9 cellular contexts compared by ENCODE assay signal in genomic region chr6:52575490-52575868, GRCh38. TPM values are rescaled to one million over a fixed set of nuclear protein-coding genes. Genes with fewer than 3 reads are reported as not detected.
A peak's percentile ranks its signal among the peaks of the same experiment; 100 is the strongest.
DNase-seq lines count a peak whose midpoint lies in the region; ATAC-seq and TF ChIP-seq lines count a peak whose summit lies in the region.
"Had no signal": no experiment of that assay in that cellular context is flagged by ENCODE, and none has a peak within 500 bp of the region (broad histone marks: within the 10 kb centered on the region; RNA-seq: fewer than 3 reads in every experiment).

No MANE protein-coding gene starts in this region.

- H3K27ac ChIP-seq in PC-3 (ENCODE audit: low read length) (no peak overlapping the region), esophagus (ENCODE audit: low read depth in 2 of 2, low read length in 1 of 2) (peak overlapping the region; percentile 65 to 76), psoas muscle (peak overlapping the region; percentile 98)

- intact Hi-C loops in PC-3 (cut with micrococcal nuclease), result no loop called here
- intact Hi-C loops in psoas muscle (cut with DNase I), result loop anchor here (5.0 to 10.0 kb wide), 4 partner anchors 58 to 291 kb away; partner anchors contain the start of genes EFHC1 (in 1 of the 2) and MCM3 (in 1 of the 2)

- POLR2A ChIA-PET in PC-3 (lab: Charles Lee; ENCODE audit: unreplicated experiment), result interaction anchor here (0.6 kb wide), 2 partner anchors 71 to 924 kb away, joined by 3 read pairs; no protein-coding TSS in a partner anchor

- WGBS in esophagus, 2 donors, result 68 to 80% methylated on average over 10 of the region's 10 CpGs
- 49 to 62% (median 53%) methylated on average over 10 of the region's 10 CpGs for WGBS in psoas muscle, 3 donors

- peaks cover 61% of the 10 kb centered on the region for H3K79me2 ChIP-seq in PC-3 (ENCODE audit: low read length)

- H3F3A ChIP-seq in PC-3 (ENCODE audit: low read length, unreplicated experiment), result no peaks in the 10 kb centered on the region

- no peaks in the 10 kb centered on the region for H3K9me3 ChIP-seq in PC-3 (ENCODE audit: low read length)
- H3K9me3 ChIP-seq in esophagus (ENCODE audit: control insufficient read depth in 2 of 2, insufficient read depth in 1 of 2, low read depth in 1 of 2, low read length in 1 of 2), result no peaks in the 10 kb centered on the region
- H3K9me3 ChIP-seq in psoas muscle, result no peaks in the 10 kb centered on the region

- H3K4me1 ChIP-seq in PC-3 (ENCODE audit: insufficient read depth, low read length) (peaks cover 33% of the 10 kb centered on the region), esophagus (ENCODE audit: control insufficient read depth in 2 of 2, insufficient read depth in 2 of 2, low read length in 1 of 2) (peaks cover 0 to 4% of the 10 kb centered on the region in 2 donors), psoas muscle (peaks cover 19% of the 10 kb centered on the region)

- ATAC-seq in PC-3 (no peak), psoas muscle (no peak), HG02885 (IDR thresholded peaks at IDR 0.05; ENCODE audit: poor library complexity, unreplicated experiment) (no peak), GM18520 (IDR thresholded peaks at IDR 0.05; ENCODE audit: unreplicated experiment) (no peak)

- TSS peak; percentile 25 for BruUV-seq in PC-3 (replicated peaks; lab: Mats Ljungman, UMichigan)

- no peak for TF ChIP-seq CTCF in PC-3 (conservative IDR thresholded peaks at IDR 0.05; ENCODE audit: low read depth, low read length)
- TF ChIP-seq CTCF in psoas muscle (IDR thresholded peaks at IDR 0.05), result no peak

- H2AFZ ChIP-seq in PC-3 (ENCODE audit: low read length), result no peak overlapping the region

- no peaks in the 10 kb centered on the region for H3K9me2 ChIP-seq in PC-3 (replicated peaks; ENCODE audit: low read length)

- CTCF ChIA-PET in PC-3 (lab: Charles Lee), result interaction anchor here (1.1 kb wide), 1 partner anchor 160 kb away, joined by 3 read pairs; no protein-coding TSS in a partner anchor

- no peaks in the 10 kb centered on the region for H3K27me3 ChIP-seq in PC-3 (ENCODE audit: low read length)
- no peaks in the 10 kb centered on the region for H3K27me3 ChIP-seq in esophagus (ENCODE audit: control insufficient read depth in 1 of 2, insufficient read depth in 2 of 2, low read length in 2 of 2)
- no peaks in the 10 kb centered on the region for H3K27me3 ChIP-seq in psoas muscle (ENCODE audit: insufficient read depth in 3 of 3, low read length in 2 of 3)

- H4K20me1 ChIP-seq in PC-3 (ENCODE audit: low read length), result peaks cover 9% of the 10 kb centered on the region; the same call in 1 of the 2 replicates

- peak overlapping the region; percentile 84 for H3K4me2 ChIP-seq in PC-3 (ENCODE audit: low read length)

- no peaks in the 10 kb centered on the region for H3K36me3 ChIP-seq in PC-3 (ENCODE audit: low read depth, low read length)
- H3K36me3 ChIP-seq in esophagus (ENCODE audit: control insufficient read depth in 2 of 2, insufficient read depth in 2 of 2, low read length in 1 of 2), result no peaks in the 10 kb centered on the region
- H3K36me3 ChIP-seq in psoas muscle (ENCODE audit: insufficient read depth in 1 of 2, low read depth in 1 of 2), result peaks cover 0 to 2% of the 10 kb centered on the region in 2 donors

- DNase-seq in EH (ENCODE audit: low read depth) (peak; percentile 62), PC-3 (no peak), psoas muscle (no peak), NCI-H1092 treated with DMSO at 0.1 percent for 48 hours (lab: John Stamatoyannopoulos, UW) (no peak)
- DNase-seq in stimulated activated CD4-positive, alpha-beta T cell treated with anti-CD3 and anti-CD28 coated beads, Interleukin-2, amount 100 ng/mL, for 48 hours, result no peak
- DNase-seq: SW 1271 had no signal

- H3K4me3 ChIP-seq in PC-3 (ENCODE audit: low read length), result peak overlapping the region; percentile 83
- H3K4me3 ChIP-seq in esophagus (ENCODE audit: low read depth in 1 of 2, low read length in 2 of 2), result peak overlapping the region; percentile 58 to 72
- H3K4me3 ChIP-seq in psoas muscle, result peak overlapping the region; percentile 98

- H3K9ac ChIP-seq in PC-3 (ENCODE audit: low read length), result no peak overlapping the region

RNA-seq across cellular contexts. Expression of gene TRAM2, which starts 1.4 kb away (rescaled TPM):
- total RNA-seq in PC-3 (2014; rRNA removed) (17.7 and 19.6 TPM in 2 replicates), psoas muscle (1 to 10 TPM; 3.4 to 5.7 (median 4.5) TPM)
- polyA plus RNA-seq in esophagus (1 to 10 TPM; 1.0 to 1.8 TPM), psoas muscle (1 to 10 TPM; 2.1 to 4.5 (median 3.0) TPM)
